19 cellular contexts compared by ENCODE assay signal in genomic region chr9:82526629-82527028, GRCh38.
A peak's percentile ranks its signal among the peaks of the same experiment; 100 is the strongest.
DNase-seq lines count a peak whose midpoint lies in the region; TF ChIP-seq lines count a peak whose summit lies in the region.
"Had no signal": no experiment of that assay in that cellular context is flagged by ENCODE, and none has a peak within 500 bp of the region (broad histone marks: within the 10 kb centered on the region; RNA-seq: fewer than 3 reads in every experiment).

No MANE protein-coding gene starts in this region.

- no peak for TF ChIP-seq EP300 in ovary (IDR thresholded peaks at IDR 0.05)

- H3K4me1 ChIP-seq in ovary (ENCODE audit: insufficient read depth) = no peaks in the 10 kb centered on the region
- H3K4me1 ChIP-seq: Caco-2 had no signal

- H3K27ac ChIP-seq in ovary = no peak overlapping the region
- H3K27ac ChIP-seq: 22Rv1, BLaER1, C4-2B had no signal

- no peaks in the 10 kb centered on the region for H3K36me3 ChIP-seq in ovary
- H3K36me3 ChIP-seq: BLaER1 had no signal

- peak; percentile 4 for DNase-seq in NCI-H1694 treated with DMSO at 0.1 percent for 48 hours (lab: John Stamatoyannopoulos, UW)
- no peak for DNase-seq in NCI-H1694 (lab: John Stamatoyannopoulos, UW)
- DNase-seq in brain pericyte (ENCODE audit: low read depth, low spot score) = peak; percentile 31
- DNase-seq in middle frontal gyrus (ENCODE audit: extremely low spot score, low spot score) = peak; percentile 7
- peak; percentile 56 for DNase-seq in superior temporal gyrus (ENCODE audit: extremely low spot score)
- no peak for DNase-seq in stimulated activated naive CD4-positive, alpha-beta T cell (lab: John Stamatoyannopoulos, UW)
- DNase-seq in Kasumi-1 (lab: John Stamatoyannopoulos, UW) = no peak
- no peak for DNase-seq in ovary
- DNase-seq: Caco-2; CD4-positive, CD25-positive, alpha-beta regulatory T cell; CD8-positive, alpha-beta T cell; DMS153; DND-41; H9 had no signal

- intact Hi-C loops in ovary (cut with DNase I) = no loop called here

- no peaks in the 10 kb centered on the region for H3K9me3 ChIP-seq in ovary
- H3K9me3 ChIP-seq: Caco-2 had no signal

- TF ChIP-seq POLR2A in ovary (IDR thresholded peaks at IDR 0.05) = no peak

- H3K27me3 ChIP-seq in ovary = no peaks in the 10 kb centered on the region
- H3K27me3 ChIP-seq: BLaER1 had no signal

- TF ChIP-seq CTCF in ovary (IDR thresholded peaks at IDR 0.05) = no peak

- 80 to 85% (median 84%) methylated on average over 1 of the region's 1 CpG for WGBS in ovary, 3 donors

- no peak overlapping the region for H3K4me3 ChIP-seq in ovary
- H3K4me3 ChIP-seq: BLaER1, GM12878, GM23338 had no signal

Comparison
In these comparisons a context has a peak if more than half of its experiments do, and no peak if none do; other contexts are left out.
1. DNase-seq: peak in NCI-H1694 treated with DMSO at 0.1 percent for 48 hours (single experiment), brain pericyte (single experiment), middle frontal gyrus (single experiment) and superior temporal gyrus (single experiment); none in NCI-H1694 (single experiment), stimulated activated naive CD4-positive, alpha-beta T cell (0 of 6), Kasumi-1 (0 of 2) and ovary (0 of 5).